In the genomic region with DNA sequence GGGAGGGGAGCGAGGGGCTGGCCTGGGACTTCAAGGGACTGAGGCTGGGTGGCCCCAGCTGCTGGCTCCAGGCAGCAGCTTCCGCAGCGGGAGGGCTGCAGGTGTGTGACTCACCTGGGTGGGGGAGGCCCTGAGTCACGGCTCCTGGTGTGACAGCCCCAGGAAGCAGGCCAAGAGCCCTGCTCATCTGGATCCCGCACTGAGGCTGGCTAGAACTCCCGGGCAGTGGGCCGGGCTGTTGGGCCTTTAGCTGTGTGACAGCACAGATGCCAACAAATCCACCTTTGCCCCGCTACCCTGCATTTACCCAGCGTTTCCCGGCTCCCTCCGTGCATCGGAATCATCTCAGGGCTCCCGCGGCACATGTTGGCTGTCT, we compare ENCODE assay signal across 14 cellular contexts.
DNase-seq lines count a peak whose midpoint lies in the region; TF ChIP-seq lines count a peak whose summit lies in the region.
"Had no signal": no experiment of that assay in that cellular context is flagged by ENCODE, and none has a peak within 500 bp of the region (broad histone marks: within the 10 kb centered on the region; RNA-seq: fewer than 3 reads in every experiment).

No MANE protein-coding gene starts in this region.

- H3K9me3 ChIP-seq in mesenchymal stem cell (ENCODE audit: control insufficient read depth, low read length): no peaks in the 10 kb centered on the region
- no peaks in the 10 kb centered on the region for H3K9me3 ChIP-seq in SK-N-SH

- no peak overlapping the region for H2AFZ ChIP-seq in mesenchymal stem cell (ENCODE audit: low read depth, low read length)
- no peak overlapping the region for H2AFZ ChIP-seq in SK-N-SH (ENCODE audit: low read depth)

- H3K18ac ChIP-seq in mesenchymal stem cell (ENCODE audit: low read depth in 1 of 2, low read length in 2 of 2): no peak overlapping the region

- H2AK5ac ChIP-seq in mesenchymal stem cell (ENCODE audit: low read length, severe bottlenecking): no peak overlapping the region

- H3K4me3 ChIP-seq in H7 (ENCODE audit: insufficient read depth, low read depth, low read length): no peak overlapping the region
- H3K4me3 ChIP-seq in mesenchymal stem cell (ENCODE audit: insufficient read depth in 1 of 2, low read depth in 1 of 2, low read length in 2 of 2): no peak overlapping the region
- H3K4me3 ChIP-seq in SK-N-SH (ENCODE audit: low read depth in 2 of 2, low read length in 1 of 2): no peak overlapping the region

- no peaks in the 10 kb centered on the region for H3K79me1 ChIP-seq in mesenchymal stem cell (replicated peaks; ENCODE audit: low read length, poor library complexity, severe bottlenecking)

- no peaks in the 10 kb centered on the region; the same call in 1 of the 2 replicates for H3K27me3 ChIP-seq in H7 (ENCODE audit: control insufficient read depth, insufficient read depth, low read length)
- peaks cover 24 to 62% of the 10 kb centered on the region in 2 experiments for H3K27me3 ChIP-seq in mesenchymal stem cell (ENCODE audit: control insufficient read depth in 1 of 2, insufficient read depth in 1 of 2, low read length in 2 of 2)
- no peaks in the 10 kb centered on the region for H3K27me3 ChIP-seq in SK-N-SH (ENCODE audit: insufficient read depth)

- H2BK15ac ChIP-seq in mesenchymal stem cell (ENCODE audit: low read depth, poor library complexity, severe bottlenecking): no peak overlapping the region

- no peak overlapping the region for H3K4ac ChIP-seq in mesenchymal stem cell (ENCODE audit: low read depth in 1 of 2, low read length in 2 of 2)

- H3K4me1 ChIP-seq in mesenchymal stem cell (ENCODE audit: control insufficient read depth, insufficient read depth, low read depth, low read length): peaks cover 21% of the 10 kb centered on the region
- H3K4me1 ChIP-seq in SK-N-SH (ENCODE audit: control insufficient read depth in 1 of 2, insufficient read depth in 2 of 2, low read depth in 1 of 2, low read length in 1 of 2): peaks cover 0 to 22% of the 10 kb centered on the region in 2 experiments; a peak in 1 of 4 replicates

- H3K23ac ChIP-seq in mesenchymal stem cell (ENCODE audit: low read length in 2 of 2): no peak overlapping the region

- POLR2A ChIA-PET in SK-N-SH (lab: Yijun Ruan, JAX): interaction anchor here (0.6 kb wide), 1 partner anchor 492 kb away, joined by 3 read pairs; no protein-coding TSS in a partner anchor

- no peak overlapping the region for H2BK12ac ChIP-seq in mesenchymal stem cell (ENCODE audit: low read length in 2 of 2)

- H3K79me2 ChIP-seq in SK-N-SH (ENCODE audit: insufficient read depth): no peaks in the 10 kb centered on the region

- no peaks in the 10 kb centered on the region for H3K36me3 ChIP-seq in H7 (replicated peaks; ENCODE audit: control insufficient read depth, insufficient read depth, low read length)
- H3K36me3 ChIP-seq in mesenchymal stem cell (ENCODE audit: control insufficient read depth in 1 of 2, insufficient read depth in 2 of 2, low read depth in 1 of 2, low read length in 2 of 2): no peaks in the 10 kb centered on the region
- H3K36me3 ChIP-seq in SK-N-SH (replicated peaks in 1 of 2; ENCODE audit: control insufficient read depth in 1 of 2, insufficient read depth in 2 of 2, low read length in 1 of 2): no peaks in the 10 kb centered on the region

- peak overlapping the region; percentile 77 for H3K27ac ChIP-seq in caudate nucleus (ENCODE audit: low read depth, low read length)
- H3K27ac ChIP-seq in mesenchymal stem cell (ENCODE audit: low read length, poor library complexity, severe bottlenecking): no peak overlapping the region
- H3K27ac ChIP-seq in SK-N-SH (ENCODE audit: low read depth in 2 of 2, low read length in 1 of 2): no peak overlapping the region
- H3K27ac ChIP-seq: KMS-11 had no signal

- H4K20me1 ChIP-seq in SK-N-SH (ENCODE audit: insufficient read depth): no peaks in the 10 kb centered on the region

- DNase-seq in H7 (peak; percentile 62), NCI-H2196 (lab: John Stamatoyannopoulos, UW; ENCODE audit: unreplicated experiment) (peak; percentile 73), caudate nucleus (lab: John Stamatoyannopoulos, UW) (peak in 47 of 61 donors; percentile 13 to 85 (median 59)), putamen (ENCODE audit: low spot score) (peak; percentile 68), retina (no peak), mesenchymal stem cell (no peak), SK-N-SH (no peak), amygdala (lab: John Stamatoyannopoulos, UW) (no peak)
- DNase-seq: activated CD4-positive, alpha-beta T cell treated with anti-CD3 and anti-CD28 coated beads, Interleukin-2, amount 50 U/mL, for 1 hour; activated naive CD4-positive, alpha-beta T cell treated with anti-CD3 and anti-CD28 coated beads for 36 hours; foreskin melanocyte; GOT3; stimulated activated naive CD8-positive, alpha-beta T cell treated with anti-CD3 and anti-CD28 coated beads, Interleukin-15, Interleukin-2, amounts not matched to agents 100 U/mL and 50 U/mL, for 24 hours had no signal

- no peak for TF ChIP-seq CTCF in SK-N-SH (IDR thresholded peaks at IDR 0.05)

- no peaks in the 10 kb centered on the region for H3K9me2 ChIP-seq in SK-N-SH

- H4K91ac ChIP-seq in mesenchymal stem cell (ENCODE audit: low read length): no peak overlapping the region

- H3K14ac ChIP-seq in mesenchymal stem cell (ENCODE audit: low read length in 2 of 2): no peak overlapping the region

- no peak for TF ChIP-seq EP300 in SK-N-SH (IDR thresholded peaks at IDR 0.05; ENCODE audit: borderline replicate concordance in 1 of 2, low read depth in 1 of 2, low read length in 1 of 2)

- CTCF ChIA-PET in SK-N-SH (lab: Yijun Ruan, JAX): interaction anchor here (1.1 to 7.8 kb wide), 9 partner anchors 12 to 493 kb away, joined by 3 to 156 read pairs (median 5); no protein-coding TSS in a partner anchor

- 83% methylated on average over 14 of the region's 14 CpGs for WGBS in mesenchymal stem cell
- WGBS in SK-N-SH (ENCODE audit: low lambda C conversion rate): 93% methylated on average over 10 of the region's 14 CpGs

- H2BK120ac ChIP-seq in mesenchymal stem cell (ENCODE audit: low read depth, low read length): no peak overlapping the region

- TF ChIP-seq RAD21 in SK-N-SH (IDR thresholded peaks at IDR 0.05; ENCODE audit: low read length): no peak

- no peaks in the 10 kb centered on the region for H3F3A ChIP-seq in SK-N-SH (replicated peaks; ENCODE audit: insufficient read depth)

- H3K9ac ChIP-seq in mesenchymal stem cell (ENCODE audit: low read length): no peak overlapping the region
- no peak overlapping the region for H3K9ac ChIP-seq in SK-N-SH
- H3K9ac ChIP-seq: KMS-11 had no signal

- H4K8ac ChIP-seq in mesenchymal stem cell (ENCODE audit: low read length): no peak overlapping the region

- H3K4me2 ChIP-seq in mesenchymal stem cell (ENCODE audit: low read length, poor library complexity, severe bottlenecking) (no peak overlapping the region), SK-N-SH (no peak overlapping the region)
- H3K4me2 ChIP-seq: KMS-11 had no signal

- H2BK5ac ChIP-seq in mesenchymal stem cell (ENCODE audit: low read depth, low read length, poor library complexity, severe bottlenecking): no peak overlapping the region

TF ChIP-seq in SK-N-SH, 30 proteins besides CTCF, POLR2A, EP300 and RAD21 (continues in another document):
- TF ChIP-seq GATA2 (CRISPR knock-in tag; IDR thresholded peaks at IDR 0.05) (no peak), YY1 (IDR thresholded peaks at IDR 0.05; ENCODE audit: low read depth) (no peak), NFIC (IDR thresholded peaks at IDR 0.05; ENCODE audit: borderline replicate concordance) (no peak), FOXM1 (IDR thresholded peaks at IDR 0.05; ENCODE audit: low read depth) (no peak), TAF1 (IDR thresholded peaks at IDR 0.05; ENCODE audit: borderline replicate concordance, low read depth, low read length) (no peak), SIN3A (IDR thresholded peaks at IDR 0.05; ENCODE audit: borderline replicate concordance, low read depth, low read length) (no peak), POLR2AphosphoS5 (IDR thresholded peaks at IDR 0.05; ENCODE audit: low read depth, low read length) (no peak), TEAD4 (IDR thresholded peaks at IDR 0.05; ENCODE audit: borderline replicate concordance, insufficient read depth) (no peak), MEF2A (IDR thresholded peaks at IDR 0.05; ENCODE audit: borderline replicate concordance, low read depth) (no peak), RCOR1 (IDR thresholded peaks at IDR 0.05; ENCODE audit: low read length) (no peak), MXI1 (IDR thresholded peaks at IDR 0.05; ENCODE audit: low read depth, low read length) (no peak), NRF1 (IDR thresholded peaks at IDR 0.05; ENCODE audit: low read depth, low read length) (no peak), RXRA (IDR thresholded peaks at IDR 0.05; ENCODE audit: borderline replicate concordance, low read depth) (no peak), FOSL2 (IDR thresholded peaks at IDR 0.05; ENCODE audit: borderline replicate concordance, low read depth) (no peak)
- TF ChIP-seq, protein P1, sequence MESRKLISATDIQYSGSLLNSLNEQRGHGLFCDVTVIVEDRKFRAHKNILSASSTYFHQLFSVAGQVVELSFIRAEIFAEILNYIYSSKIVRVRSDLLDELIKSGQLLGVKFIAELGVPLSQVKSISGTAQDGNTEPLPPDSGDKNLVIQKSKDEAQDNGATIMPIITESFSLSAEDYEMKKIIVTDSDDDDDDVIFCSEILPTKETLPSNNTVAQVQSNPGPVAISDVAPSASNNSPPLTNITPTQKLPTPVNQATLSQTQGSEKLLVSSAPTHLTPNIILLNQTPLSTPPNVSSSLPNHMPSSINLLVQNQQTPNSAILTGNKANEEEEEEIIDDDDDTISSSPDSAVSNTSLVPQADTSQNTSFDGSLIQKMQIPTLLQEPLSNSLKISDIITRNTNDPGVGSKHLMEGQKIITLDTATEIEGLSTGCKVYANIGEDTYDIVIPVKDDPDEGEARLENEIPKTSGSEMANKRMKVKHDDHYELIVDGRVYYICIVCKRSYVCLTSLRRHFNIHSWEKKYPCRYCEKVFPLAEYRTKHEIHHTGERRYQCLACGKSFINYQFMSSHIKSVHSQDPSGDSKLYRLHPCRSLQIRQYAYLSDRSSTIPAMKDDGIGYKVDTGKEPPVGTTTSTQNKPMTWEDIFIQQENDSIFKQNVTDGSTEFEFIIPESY (IDR thresholded peaks at IDR 0.05; ENCODE audit: borderline replicate concordance, low read depth): no peak
- TF ChIP-seq, protein P2, sequence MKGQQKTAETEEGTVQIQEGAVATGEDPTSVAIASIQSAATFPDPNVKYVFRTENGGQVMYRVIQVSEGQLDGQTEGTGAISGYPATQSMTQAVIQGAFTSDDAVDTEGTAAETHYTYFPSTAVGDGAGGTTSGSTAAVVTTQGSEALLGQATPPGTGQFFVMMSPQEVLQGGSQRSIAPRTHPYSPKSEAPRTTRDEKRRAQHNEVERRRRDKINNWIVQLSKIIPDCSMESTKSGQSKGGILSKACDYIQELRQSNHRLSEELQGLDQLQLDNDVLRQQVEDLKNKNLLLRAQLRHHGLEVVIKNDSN (IDR thresholded peaks at IDR 0.05; ENCODE audit: borderline replicate concordance, low read depth): no peak

Comparison
In these comparisons a context has a peak if more than half of its experiments do, and no peak if none do; other contexts are left out.
1. DNase-seq: peak in H7 (single experiment), NCI-H2196 (single experiment), caudate nucleus (47 of 61) and putamen (single experiment); none in retina (single experiment), mesenchymal stem cell (single experiment), SK-N-SH (single experiment) and amygdala (0 of 56).